10 cellular contexts compared by ENCODE assay signal in genomic region chr17:66667491-66668030, GRCh38.
DNase-seq lines count a peak whose midpoint lies in the region; ATAC-seq and TF ChIP-seq lines count a peak whose summit lies in the region.
"Had no signal": no experiment of that assay in that cellular context is flagged by ENCODE, and none has a peak within 500 bp of the region (broad histone marks: within the 10 kb centered on the region; RNA-seq: fewer than 3 reads in every experiment).

No MANE protein-coding gene starts in this region.

- DNase-seq in activated CD4-positive, alpha-beta memory T cell treated with anti-CD3 and anti-CD28 coated beads, Interleukin-2, amount 10 ng/mL, durations not matched to agents 7 days and 5 days, result peak; percentile 42
- peak; percentile 79 for DNase-seq in central memory CD4-positive, alpha-beta T cell
- DNase-seq in stimulated activated CD8-positive, alpha-beta memory T cell treated with anti-CD3 and anti-CD28 coated beads, Interleukin-7, amount 100 ng/mL, for 48 hours (ENCODE audit: extremely low read depth in 1 of 2, low read depth in 1 of 2), result peak; percentile 43 to 76
- DNase-seq in inferior parietal cortex (ENCODE audit: extremely low spot score) (no peak), sigmoid colon (no peak)
- DNase-seq: islet precursor cell had no signal

- POLR2A ChIA-PET in activated CD4-positive, alpha-beta memory T cell treated with anti-CD3 and anti-CD28 coated beads, Interleukin-2, amount 10 ng/mL, durations not matched to agents 7 days and 5 days (lab: Charles Lee), result no interaction called here

- peaks cover 35% of the 10 kb centered on the region for H3K36me3 Mint-ChIP-seq in activated CD4-positive, alpha-beta memory T cell treated with anti-CD3 and anti-CD28 coated beads, Interleukin-2, amount 10 ng/mL, durations not matched to agents 7 days and 5 days (ENCODE audit: low read depth)

- H3K27me3 ChIP-seq in sigmoid colon, result no peaks in the 10 kb centered on the region

- no peak for TF ChIP-seq EP300 in sigmoid colon (IDR thresholded peaks at IDR 0.05)

- no peak overlapping the region for H3K4me3 ChIP-seq in sigmoid colon

- ATAC-seq in HG02798 (IDR thresholded peaks at IDR 0.05; ENCODE audit: poor library complexity, unreplicated experiment), result peak; percentile 86
- no peak for ATAC-seq in HG03175 (IDR thresholded peaks at IDR 0.05; ENCODE audit: unreplicated experiment)
- ATAC-seq in GM21737 (IDR thresholded peaks at IDR 0.05; ENCODE audit: unreplicated experiment), result no peak

- no peak for TF ChIP-seq POLR2A in sigmoid colon (IDR thresholded peaks at IDR 0.05)

- peaks cover 35% of the 10 kb centered on the region for H3K4me1 Mint-ChIP-seq in activated CD4-positive, alpha-beta memory T cell treated with anti-CD3 and anti-CD28 coated beads, Interleukin-2, amount 10 ng/mL, durations not matched to agents 7 days and 5 days

- H3K27me3 Mint-ChIP-seq in activated CD4-positive, alpha-beta memory T cell treated with anti-CD3 and anti-CD28 coated beads, Interleukin-2, amount 10 ng/mL, durations not matched to agents 7 days and 5 days, result no peaks in the 10 kb centered on the region

- no peak overlapping the region for H3K4me3 Mint-ChIP-seq in activated CD4-positive, alpha-beta memory T cell treated with anti-CD3 and anti-CD28 coated beads, Interleukin-2, amount 10 ng/mL, durations not matched to agents 7 days and 5 days

- no peak for TF ChIP-seq CTCF in sigmoid colon (IDR thresholded peaks at IDR 0.05)

- CTCF ChIA-PET in activated CD4-positive, alpha-beta memory T cell treated with anti-CD3 and anti-CD28 coated beads, Interleukin-2, amount 10 ng/mL, durations not matched to agents 7 days and 5 days (lab: Charles Lee), result no interaction called here

- H3K27ac ChIP-seq in sigmoid colon, result no peak overlapping the region
- H3K27ac ChIP-seq: parathyroid adenoma had no signal

- WGBS in sigmoid colon, 2 donors, result 79 to 91% methylated on average over 4 of the region's 4 CpGs

- H3K36me3 ChIP-seq in sigmoid colon, result no peaks in the 10 kb centered on the region

- H3K9me3 Mint-ChIP-seq in activated CD4-positive, alpha-beta memory T cell treated with anti-CD3 and anti-CD28 coated beads, Interleukin-2, amount 10 ng/mL, durations not matched to agents 7 days and 5 days, result no peaks in the 10 kb centered on the region

- intact Hi-C loops in sigmoid colon (cut with DNase I), result no loop called here

- peaks cover 0 to 47% (median 28%) of the 10 kb centered on the region in 4 donors for H3K4me1 ChIP-seq in sigmoid colon
- H3K4me1 ChIP-seq: parathyroid adenoma had no signal

- peak overlapping the region; percentile 62 for H3K27ac Mint-ChIP-seq in activated CD4-positive, alpha-beta memory T cell treated with anti-CD3 and anti-CD28 coated beads, Interleukin-2, amount 10 ng/mL, durations not matched to agents 7 days and 5 days

- H3K9me3 ChIP-seq in sigmoid colon, result no peaks in the 10 kb centered on the region

Comparison
In these comparisons a context has a peak if more than half of its experiments do, and no peak if none do; other contexts are left out.
1. DNase-seq: peak in activated CD4-positive, alpha-beta memory T cell treated with anti-CD3 and anti-CD28 coated beads, Interleukin-2, amount 10 ng/mL, durations not matched to agents 7 days and 5 days (single experiment), central memory CD4-positive, alpha-beta T cell (single experiment) and stimulated activated CD8-positive, alpha-beta memory T cell treated with anti-CD3 and anti-CD28 coated beads, Interleukin-7, amount 100 ng/mL, for 48 hours (2 of 2); none in inferior parietal cortex (single experiment) and sigmoid colon (single experiment).